In genomic region chr3:102081587-102082289, GRCh38 we compare ENCODE assay signal across 31 cellular contexts.
A peak's percentile ranks its signal among the peaks of the same experiment; 100 is the strongest.
DNase-seq lines count a peak whose midpoint lies in the region; ATAC-seq and TF ChIP-seq lines count a peak whose summit lies in the region.
"Had no signal": no experiment of that assay in that cellular context is flagged by ENCODE, and none has a peak within 500 bp of the region (broad histone marks: within the 10 kb centered on the region; RNA-seq: fewer than 3 reads in every experiment).

No MANE protein-coding gene starts in this region.

- peaks cover 16 to 66% (median 57%) of the 10 kb centered on the region in 7 donors for H3K4me1 Mint-ChIP-seq in naive thymus-derived CD4-positive, alpha-beta T cell
- H3K4me1 Mint-ChIP-seq in CD8-positive, alpha-beta memory T cell = no peaks in the 10 kb centered on the region
- H3K4me1 Mint-ChIP-seq: natural killer cell had no signal

- no peaks in the 10 kb centered on the region for H3K79me2 ChIP-seq in PC-3 (ENCODE audit: low read length)
- H3K79me2 ChIP-seq: hepatocyte had no signal

- peaks cover 0 to 20% (median 2%) of the 10 kb centered on the region in 11 donors for H3K9me3 Mint-ChIP-seq in naive thymus-derived CD4-positive, alpha-beta T cell
- no peaks in the 10 kb centered on the region for H3K9me3 Mint-ChIP-seq in CD8-positive, alpha-beta memory T cell
- H3K9me3 Mint-ChIP-seq: dendritic cell treated with granulocyte-macrophage colony-stimulating factor and Interleukin-4, amounts not matched to agents 40 ng/mL and 50 ng/mL, for 4 days; endodermal cell; natural killer cell had no signal

- peaks cover 3 to 30% (median 3%) of the 10 kb centered on the region in 5 donors for H3K36me3 Mint-ChIP-seq in naive thymus-derived CD4-positive, alpha-beta T cell
- H3K36me3 Mint-ChIP-seq in CD8-positive, alpha-beta memory T cell = peaks cover 0 to 5% (median 4%) of the 10 kb centered on the region in 3 donors
- H3K36me3 Mint-ChIP-seq: natural killer cell had no signal

- TF ChIP-seq CTCF in A673 (conservative IDR thresholded peaks at IDR 0.05; ENCODE audit: low read depth, low read length) (no peak), PC-3 (conservative IDR thresholded peaks at IDR 0.05; ENCODE audit: low read depth, low read length) (no peak)

- peak; percentile 88 for DNase-seq in A673 (ENCODE audit: low spot score)
- no peak for DNase-seq in PC-3
- peak; percentile 88 for DNase-seq in dermis blood vessel endothelial cell
- no peak for DNase-seq in naive thymus-derived CD4-positive, alpha-beta T cell
- no peak for DNase-seq in posterior cingulate gyrus
- DNase-seq in ACHN = no peak
- DNase-seq in CD8-positive, alpha-beta memory T cell = no peak
- DNase-seq: activated CD8-positive, alpha-beta memory T cell treated with anti-CD3 and anti-CD28 coated beads, Interleukin-2, amount 10 ng/mL, durations not matched to agents 7 days and 5 days; activated naive CD4-positive, alpha-beta T cell; activated T-cell treated with anti-CD3 and anti-CD28 coated beads, Interleukin-2, amount 50 U/mL, for 48 hours; central memory CD4-positive, alpha-beta T cell; endodermal cell; esophagus squamous epithelium; gastrocnemius medialis; KG1; lower lobe of right lung; MM.1S; natural killer cell; NCI-H1417; NCI-H526; occipital lobe; RPMI8226; stimulated activated naive CD4-positive, alpha-beta T cell; upper lobe of left lung had no signal

- H3K9me3 ChIP-seq in A673 (ENCODE audit: low read depth, low read length, poor library complexity, severe bottlenecking) (no peaks in the 10 kb centered on the region), PC-3 (ENCODE audit: low read length) (no peaks in the 10 kb centered on the region)
- no peaks in the 10 kb centered on the region for H3K9me3 ChIP-seq in naive thymus-derived CD4-positive, alpha-beta T cell (ENCODE audit: control insufficient read depth in 2 of 3, low read length in 3 of 3)
- H3K9me3 ChIP-seq in CD8-positive, alpha-beta memory T cell (ENCODE audit: low read length) = no peaks in the 10 kb centered on the region
- H3K9me3 ChIP-seq: esophagus squamous epithelium, gastrocnemius medialis, HAP-1, lower lobe of right lung, upper lobe of left lung had no signal

- no peaks in the 10 kb centered on the region for H3F3A ChIP-seq in PC-3 (ENCODE audit: low read length, unreplicated experiment)

- peaks cover 0 to 4% (median 0%) of the 10 kb centered on the region in 5 donors for H3K27me3 Mint-ChIP-seq in naive thymus-derived CD4-positive, alpha-beta T cell
- H3K27me3 Mint-ChIP-seq in CD8-positive, alpha-beta memory T cell = peaks cover 5 to 6% of the 10 kb centered on the region in 2 donors
- H3K27me3 Mint-ChIP-seq: dendritic cell treated with granulocyte-macrophage colony-stimulating factor and Interleukin-4, amounts not matched to agents 40 ng/mL and 50 ng/mL, for 4 days had no signal

- POLR2A ChIA-PET in A673 (lab: Charles Lee; ENCODE audit: low non-redundant PET) (no interaction called here), PC-3 (lab: Charles Lee; ENCODE audit: unreplicated experiment) (no interaction called here)
- POLR2A ChIA-PET in naive thymus-derived CD4-positive, alpha-beta T cell (lab: Charles Lee) = no interaction called here
- POLR2A ChIA-PET in CD8-positive, alpha-beta memory T cell (lab: Charles Lee) = no interaction called here

- H3K27me3 ChIP-seq in A673 (replicated peaks; ENCODE audit: insufficient read depth, low read depth, low read length, poor library complexity) (no peaks in the 10 kb centered on the region), PC-3 (ENCODE audit: low read length) (no peaks in the 10 kb centered on the region)
- H3K27me3 ChIP-seq in naive thymus-derived CD4-positive, alpha-beta T cell (ENCODE audit: control insufficient read depth in 2 of 2, insufficient read depth in 2 of 2, low read length in 2 of 2) = no peaks in the 10 kb centered on the region
- H3K27me3 ChIP-seq in CD8-positive, alpha-beta memory T cell (ENCODE audit: insufficient read depth, low read length, poor library complexity, severe bottlenecking) = no peaks in the 10 kb centered on the region
- H3K27me3 ChIP-seq: esophagus squamous epithelium, gastrocnemius medialis, hepatocyte, upper lobe of left lung had no signal

- intact Hi-C loops in A673 (cut with micrococcal nuclease; ENCODE audit: unreplicated experiment) (loop anchor here (5.0 to 10.0 kb wide), 2 partner anchors 101 to 267 kb away; no protein-coding TSS in a partner anchor), PC-3 (cut with micrococcal nuclease) (no loop called here), posterior cingulate gyrus (cut with DNase I) (no loop called here)
- intact Hi-C loops in naive thymus-derived CD4-positive, alpha-beta T cell (cut with micrococcal nuclease) = no loop called here

- H3K27ac ChIP-seq in A673 (ENCODE audit: low read depth, low read length, poor library complexity, severe bottlenecking) = peak overlapping the region; percentile 48
- peak overlapping the region; percentile 42 for H3K27ac ChIP-seq in PC-3 (ENCODE audit: low read length)
- H3K27ac ChIP-seq in naive thymus-derived CD4-positive, alpha-beta T cell (ENCODE audit: low read depth, low read length) = no peak overlapping the region
- H3K27ac ChIP-seq in CD8-positive, alpha-beta memory T cell (ENCODE audit: low read depth, low read length) = no peak overlapping the region
- H3K27ac ChIP-seq: esophagus squamous epithelium, gastrocnemius medialis, hepatocyte, HL-60, lower lobe of right lung, SK-N-MC, upper lobe of left lung had no signal

- BruUV-seq in A673 (replicated peaks; lab: Mats Ljungman, UMichigan) (TSS peak; percentile 82), PC-3 (replicated peaks; lab: Mats Ljungman, UMichigan) (no TSS peak)

- in situ Hi-C loops in ACHN (cut with HindIII; ENCODE audit: low pct_ligation_motif_present, low pct_unique_long_range_greater_than_20kb, low sequenced_read_pairs) = loop anchor here (25.0 kb wide), 1 partner anchor 219 kb away; no protein-coding TSS in a partner anchor

- peak overlapping the region in 6 of 9 donors; percentile 54 to 99 (median 90) for H3K27ac Mint-ChIP-seq in naive thymus-derived CD4-positive, alpha-beta T cell
- H3K27ac Mint-ChIP-seq in CD8-positive, alpha-beta memory T cell = no peak overlapping the region
- H3K27ac Mint-ChIP-seq: activated CD8-positive, alpha-beta memory T cell treated with anti-CD3 and anti-CD28 coated beads, Interleukin-2, amount 10 ng/mL, durations not matched to agents 7 days and 5 days; dendritic cell treated with granulocyte-macrophage colony-stimulating factor and Interleukin-4, amounts not matched to agents 40 ng/mL and 50 ng/mL, for 4 days; endodermal cell; natural killer cell; T-helper 1 cell treated with Interleukin-12 subunit alpha and Interleukin-12 subunit beta and Interleukin-4 antibody, amounts not matched to agents 30 μg/mL and 1 μg/mL, for 36 hours had no signal

- H3K9me2 ChIP-seq in PC-3 (replicated peaks; ENCODE audit: low read length) = no peaks in the 10 kb centered on the region

- peaks cover 56% of the 10 kb centered on the region for H3K4me1 ChIP-seq in A673 (ENCODE audit: insufficient read depth, low read length, poor library complexity, severe bottlenecking)
- peaks cover 9% of the 10 kb centered on the region; the same call in 1 of the 2 replicates for H3K4me1 ChIP-seq in PC-3 (ENCODE audit: insufficient read depth, low read length)
- H3K4me1 ChIP-seq in naive thymus-derived CD4-positive, alpha-beta T cell (ENCODE audit: control insufficient read depth in 2 of 2, insufficient read depth in 2 of 2, low read length in 2 of 2) = peaks cover 0 to 41% of the 10 kb centered on the region in 2 donors
- H3K4me1 ChIP-seq in CD8-positive, alpha-beta memory T cell (ENCODE audit: insufficient read depth, low read length) = peaks cover 35% of the 10 kb centered on the region
- H3K4me1 ChIP-seq: gastrocnemius medialis, HAP-1 had no signal

- H3K4me2 ChIP-seq in PC-3 (ENCODE audit: low read length) = no peak overlapping the region
- H3K4me2 ChIP-seq: hepatocyte had no signal

- peak overlapping the region in 2 of 10 donors; percentile 7 to 24 for H3K4me3 Mint-ChIP-seq in naive thymus-derived CD4-positive, alpha-beta T cell
- no peak overlapping the region for H3K4me3 Mint-ChIP-seq in CD8-positive, alpha-beta memory T cell
- H3K4me3 Mint-ChIP-seq: activated CD8-positive, alpha-beta memory T cell treated with anti-CD3 and anti-CD28 coated beads, Interleukin-2, amount 10 ng/mL, durations not matched to agents 7 days and 5 days; dendritic cell treated with granulocyte-macrophage colony-stimulating factor and Interleukin-4, amounts not matched to agents 40 ng/mL and 50 ng/mL, for 4 days; endodermal cell; natural killer cell; T-helper 1 cell treated with Interleukin-12 subunit alpha and Interleukin-12 subunit beta and Interleukin-4 antibody, amounts not matched to agents 30 μg/mL and 1 μg/mL, for 36 hours had no signal

- CTCF ChIA-PET in A673 (lab: Charles Lee) = no interaction called here
- CTCF ChIA-PET in PC-3 (lab: Charles Lee) = no interaction called here
- CTCF ChIA-PET in naive thymus-derived CD4-positive, alpha-beta T cell (lab: Charles Lee) = no interaction called here
- CTCF ChIA-PET in CD8-positive, alpha-beta memory T cell (lab: Charles Lee) = no interaction called here

- H2AFZ ChIP-seq in PC-3 (ENCODE audit: low read length) = no peak overlapping the region
- H2AFZ ChIP-seq: hepatocyte had no signal

- H3K36me3 ChIP-seq in A673 (ENCODE audit: insufficient read depth, low read length, poor library complexity, severe bottlenecking) = no peaks in the 10 kb centered on the region
- H3K36me3 ChIP-seq in PC-3 (ENCODE audit: low read depth, low read length) = no peaks in the 10 kb centered on the region
- no peaks in the 10 kb centered on the region for H3K36me3 ChIP-seq in naive thymus-derived CD4-positive, alpha-beta T cell (ENCODE audit: control insufficient read depth in 2 of 3, insufficient read depth in 3 of 3, low read length in 3 of 3)
- no peaks in the 10 kb centered on the region for H3K36me3 ChIP-seq in CD8-positive, alpha-beta memory T cell (ENCODE audit: insufficient read depth, low read length)
- H3K36me3 ChIP-seq: esophagus squamous epithelium, gastrocnemius medialis, HAP-1, lower lobe of right lung, upper lobe of left lung had no signal

- ATAC-seq in PC-3 = peak; percentile 56
- no peak for ATAC-seq in naive thymus-derived CD4-positive, alpha-beta T cell
- ATAC-seq in GM21717 (IDR thresholded peaks at IDR 0.05; ENCODE audit: unreplicated experiment) = no peak
- ATAC-seq: activated CD8-positive, alpha-beta memory T cell treated with anti-CD3 and anti-CD28 coated beads, Interleukin-2, amount 10 ng/mL, durations not matched to agents 7 days and 5 days; gastrocnemius medialis; lower lobe of right lung; natural killer cell had no signal

- no peak overlapping the region for H3K4me3 ChIP-seq in A673 (ENCODE audit: low read depth, low read length, poor library complexity, severe bottlenecking)
- H3K4me3 ChIP-seq in PC-3 (ENCODE audit: low read length) = no peak overlapping the region
- no peak overlapping the region for H3K4me3 ChIP-seq in naive thymus-derived CD4-positive, alpha-beta T cell (ENCODE audit: low read length)
- no peak overlapping the region for H3K4me3 ChIP-seq in CD8-positive, alpha-beta memory T cell (ENCODE audit: low read length)
- H3K4me3 ChIP-seq: esophagus squamous epithelium, gastrocnemius medialis, HAP-1, hepatocyte, lower lobe of right lung, SK-N-MC, upper lobe of left lung had no signal

- peak overlapping the region; percentile 14; the same call in 1 of the 2 replicates for H3K9ac ChIP-seq in PC-3 (ENCODE audit: low read length)

- no peaks in the 10 kb centered on the region for H4K20me1 ChIP-seq in PC-3 (ENCODE audit: low read length)

Comparison
In these comparisons a context has a peak if more than half of its experiments do, and no peak if none do; other contexts are left out.
1. DNase-seq: peak in A673 (single experiment) and dermis blood vessel endothelial cell (single experiment); none in PC-3 (single experiment), naive thymus-derived CD4-positive, alpha-beta T cell (0 of 9), posterior cingulate gyrus (0 of 10), ACHN (single experiment) and CD8-positive, alpha-beta memory T cell (0 of 5).
2. H3K27ac ChIP-seq: peak in A673 (single experiment) and PC-3 (single experiment); none in naive thymus-derived CD4-positive, alpha-beta T cell (single experiment) and CD8-positive, alpha-beta memory T cell (single experiment).
3. H3K27ac Mint-ChIP-seq: peak in naive thymus-derived CD4-positive, alpha-beta T cell (6 of 9); none in CD8-positive, alpha-beta memory T cell (0 of 8).